ENCODE assay signal across 14 cellular contexts in genomic region chr3:72171461-72171860, GRCh38.
A peak's percentile ranks its signal among the peaks of the same experiment; 100 is the strongest.
DNase-seq lines count a peak whose midpoint lies in the region; ATAC-seq and TF ChIP-seq lines count a peak whose summit lies in the region.
"Had no signal": no experiment of that assay in that cellular context is flagged by ENCODE, and none has a peak within 500 bp of the region (broad histone marks: within the 10 kb centered on the region; RNA-seq: fewer than 3 reads in every experiment).

No MANE protein-coding gene starts in this region.

- WGBS in gastroesophageal sphincter (ENCODE audit: low coverage in 1 of 2), 2 donors = 0 to 15% methylated on average over 2 to 6 of the region's 6 CpGs

- peaks cover 8% of the 10 kb centered on the region for H3K4me1 Mint-ChIP-seq in activated naive CD8-positive, alpha-beta T cell treated with anti-CD3 and anti-CD28 coated beads, Interleukin-2, amount 50 U/mL, for 24 hours
- peaks cover under 1% of the 10 kb centered on the region for H3K4me1 Mint-ChIP-seq in activated naive CD8-positive, alpha-beta T cell treated with anti-CD3 and anti-CD28 coated beads for 36 hours
- H3K4me1 Mint-ChIP-seq: stimulated activated effector memory CD8-positive, alpha-beta T cell treated with anti-CD3 and anti-CD28 coated beads, Interleukin-12 subunit alpha, Interleukin-12 subunit beta, amount 100 ng/mL, for 72 hours had no signal

- no peak overlapping the region for H3K4me3 Mint-ChIP-seq in activated naive CD8-positive, alpha-beta T cell treated with anti-CD3 and anti-CD28 coated beads, Interleukin-2, amount 50 U/mL, for 24 hours
- no peak overlapping the region for H3K4me3 Mint-ChIP-seq in activated naive CD8-positive, alpha-beta T cell treated with anti-CD3 and anti-CD28 coated beads for 36 hours
- H3K4me3 Mint-ChIP-seq: nephron progenitor cell; stimulated activated effector memory CD8-positive, alpha-beta T cell treated with anti-CD3 and anti-CD28 coated beads, Interleukin-12 subunit alpha, Interleukin-12 subunit beta, amount 100 ng/mL, for 72 hours had no signal

- H3K4me1 ChIP-seq in gastroesophageal sphincter = peaks cover 0 to 54% (median 28%) of the 10 kb centered on the region in 3 donors
- H3K4me1 ChIP-seq in uterus = peaks cover 11 to 24% of the 10 kb centered on the region in 2 donors

- no peaks in the 10 kb centered on the region for H3K36me3 Mint-ChIP-seq in activated naive CD8-positive, alpha-beta T cell treated with anti-CD3 and anti-CD28 coated beads, Interleukin-2, amount 50 U/mL, for 24 hours (ENCODE audit: low read depth)
- no peaks in the 10 kb centered on the region for H3K36me3 Mint-ChIP-seq in activated naive CD8-positive, alpha-beta T cell treated with anti-CD3 and anti-CD28 coated beads for 36 hours
- H3K36me3 Mint-ChIP-seq: stimulated activated effector memory CD8-positive, alpha-beta T cell treated with anti-CD3 and anti-CD28 coated beads, Interleukin-12 subunit alpha, Interleukin-12 subunit beta, amount 100 ng/mL, for 72 hours had no signal

- intact Hi-C loops in uterus (cut with DNase I; ENCODE audit: low total_unique reads) = no loop called here

- H3K27ac ChIP-seq in gastroesophageal sphincter (peak overlapping the region; percentile 78 to 91 (median 86)), uterus (peak overlapping the region; percentile 85 to 86)

- TF ChIP-seq EP300 in gastroesophageal sphincter (IDR thresholded peaks at IDR 0.05) = no peak

- no peak overlapping the region for H3K27ac Mint-ChIP-seq in activated naive CD8-positive, alpha-beta T cell treated with anti-CD3 and anti-CD28 coated beads, Interleukin-2, amount 50 U/mL, for 24 hours
- no peak overlapping the region for H3K27ac Mint-ChIP-seq in activated naive CD8-positive, alpha-beta T cell treated with anti-CD3 and anti-CD28 coated beads for 36 hours
- H3K27ac Mint-ChIP-seq: nephron progenitor cell; stimulated activated effector memory CD8-positive, alpha-beta T cell treated with anti-CD3 and anti-CD28 coated beads, Interleukin-12 subunit alpha, Interleukin-12 subunit beta, amount 100 ng/mL, for 72 hours had no signal

- H3K9me3 Mint-ChIP-seq in activated naive CD8-positive, alpha-beta T cell treated with anti-CD3 and anti-CD28 coated beads, Interleukin-2, amount 50 U/mL, for 24 hours = no peaks in the 10 kb centered on the region
- no peaks in the 10 kb centered on the region for H3K9me3 Mint-ChIP-seq in activated naive CD8-positive, alpha-beta T cell treated with anti-CD3 and anti-CD28 coated beads for 36 hours

- TF ChIP-seq POLR2A in gastroesophageal sphincter (IDR thresholded peaks at IDR 0.05) (no peak), uterus (IDR thresholded peaks at IDR 0.05) (no peak)

- no peaks in the 10 kb centered on the region for H3K36me3 ChIP-seq in gastroesophageal sphincter
- no peaks in the 10 kb centered on the region for H3K36me3 ChIP-seq in uterus

- H3K4me3 ChIP-seq in gastroesophageal sphincter (peak overlapping the region in 1 of 2 donors; percentile 22), uterus (no peak overlapping the region)
- H3K4me3 ChIP-seq: K562 had no signal

- H3K9me3 ChIP-seq in gastroesophageal sphincter (no peaks in the 10 kb centered on the region), uterus (no peaks in the 10 kb centered on the region)

- DNase-seq in activated naive CD8-positive, alpha-beta T cell treated with anti-CD3 and anti-CD28 coated beads, Interleukin-2, amount 50 U/mL, for 24 hours = no peak
- no peak for DNase-seq in activated naive CD8-positive, alpha-beta T cell treated with anti-CD3 and anti-CD28 coated beads for 36 hours
- DNase-seq in occipital lobe (lab: John Stamatoyannopoulos, UW) (peak; percentile 57), uterus (peak in 1 of 2 donors; percentile 46), NCI-H2227 treated with DMSO at 0.1 percent for 48 hours (lab: John Stamatoyannopoulos, UW) (no peak)
- DNase-seq: activated CD8-positive, alpha-beta memory T cell treated with anti-CD3 and anti-CD28 coated beads for 24 hours; nephron progenitor cell; T-helper 2 cell had no signal

- TF ChIP-seq CTCF in gastroesophageal sphincter (IDR thresholded peaks at IDR 0.05) (no peak), uterus (IDR thresholded peaks at IDR 0.05) (no peak)

- H3K27me3 Mint-ChIP-seq in activated naive CD8-positive, alpha-beta T cell treated with anti-CD3 and anti-CD28 coated beads, Interleukin-2, amount 50 U/mL, for 24 hours = peaks cover 35% of the 10 kb centered on the region
- H3K27me3 Mint-ChIP-seq in activated naive CD8-positive, alpha-beta T cell treated with anti-CD3 and anti-CD28 coated beads for 36 hours = peaks cover 33% of the 10 kb centered on the region

- peak; percentile 59 for ATAC-seq in activated naive CD8-positive, alpha-beta T cell treated with anti-CD3 and anti-CD28 coated beads, Interleukin-2, amount 50 U/mL, for 24 hours
- peak; percentile 72 for ATAC-seq in gastroesophageal sphincter
- ATAC-seq in HG02884 (IDR thresholded peaks at IDR 0.05; ENCODE audit: unreplicated experiment) = no peak
- ATAC-seq in HG03045 (IDR thresholded peaks at IDR 0.05; ENCODE audit: unreplicated experiment) = no peak
- ATAC-seq: HCT116; K562; stimulated activated effector memory CD8-positive, alpha-beta T cell treated with anti-CD3 and anti-CD28 coated beads, Interleukin-12 subunit alpha, Interleukin-12 subunit beta, amount 100 ng/mL, for 72 hours had no signal

- H3K27me3 ChIP-seq in gastroesophageal sphincter (no peaks in the 10 kb centered on the region), uterus (no peaks in the 10 kb centered on the region)

Comparison
In these comparisons a context has a peak if more than half of its experiments do, and no peak if none do; other contexts are left out.
1. ATAC-seq: peak in activated naive CD8-positive, alpha-beta T cell treated with anti-CD3 and anti-CD28 coated beads, Interleukin-2, amount 50 U/mL, for 24 hours (single experiment) and gastroesophageal sphincter (single experiment); none in HG02884 (single experiment) and HG03045 (single experiment).